1 cellular context compared by ENCODE assay signal in the genomic region with DNA sequence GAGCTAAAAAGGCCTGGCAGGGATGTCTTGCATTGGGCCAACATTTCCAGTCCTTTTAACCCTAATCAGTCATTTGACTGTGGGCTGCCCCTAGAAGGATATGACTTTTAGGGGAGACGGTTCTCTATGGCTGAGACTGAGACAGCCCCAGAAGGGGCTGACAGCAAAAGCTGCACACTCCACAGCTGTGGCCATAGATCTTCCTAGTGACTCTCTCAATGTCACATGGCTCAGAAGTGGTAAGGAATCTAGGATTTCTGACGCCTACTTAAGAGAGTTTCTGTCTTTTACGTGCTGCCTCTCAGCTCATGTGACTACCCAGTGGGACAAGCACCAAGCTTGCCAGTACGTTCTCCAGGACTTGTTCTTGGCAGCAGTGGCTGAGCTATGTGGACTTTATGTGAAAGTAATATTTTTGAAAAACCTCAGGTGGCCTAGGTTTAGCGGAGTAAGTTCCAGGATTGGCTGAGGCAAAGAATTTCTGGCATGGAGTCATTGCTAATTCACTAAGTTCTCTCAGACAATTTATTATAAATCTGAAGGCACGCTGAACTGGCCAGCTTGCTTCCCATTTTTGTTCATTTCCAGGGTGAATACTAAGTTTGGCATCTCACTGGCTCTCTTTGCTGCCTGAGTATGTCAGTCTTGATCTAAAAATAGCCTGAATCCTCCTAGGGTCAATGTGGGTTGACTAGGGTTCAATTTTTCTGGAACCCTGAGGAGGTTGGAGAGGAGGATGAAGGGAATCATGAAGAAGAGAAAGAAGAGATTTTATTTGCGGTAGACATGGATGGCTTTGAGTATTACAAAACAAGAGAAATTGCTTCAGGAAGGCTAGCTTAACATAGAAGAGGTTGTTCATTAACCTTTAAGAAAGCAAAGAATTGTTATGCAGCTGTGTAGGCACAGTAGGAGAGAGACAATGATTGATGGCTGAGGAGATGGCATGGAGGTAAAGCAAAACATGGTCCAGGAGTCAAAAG.
TF ChIP-seq lines count a peak whose summit lies in the region.

No MANE protein-coding gene starts in this region.

TF ChIP-seq in HCT116, 20 proteins besides CTCF, POLR2A, EP300 and RAD21 (continued from another document):
- TF ChIP-seq YY1 (IDR thresholded peaks at IDR 0.05; ENCODE audit: extremely low read depth, insufficient replicate concordance, low read depth, low read length) (no peak), EZH2phosphoT487 (IDR thresholded peaks at IDR 0.05; ENCODE audit: borderline replicate concordance) (no peak), EGR1 (IDR thresholded peaks at IDR 0.05; ENCODE audit: low read depth) (no peak), SIN3A (IDR thresholded peaks at IDR 0.05; ENCODE audit: low read depth) (no peak), ELF1 (IDR thresholded peaks at IDR 0.05; ENCODE audit: borderline replicate concordance, low read depth) (no peak), ZFX (IDR thresholded peaks at IDR 0.05) (no peak), EZH2 (IDR thresholded peaks at IDR 0.05) (no peak), ZNF274 (IDR thresholded peaks at IDR 0.05; ENCODE audit: low read depth, low read length) (no peak)
- TF ChIP-seq, protein P1, sequence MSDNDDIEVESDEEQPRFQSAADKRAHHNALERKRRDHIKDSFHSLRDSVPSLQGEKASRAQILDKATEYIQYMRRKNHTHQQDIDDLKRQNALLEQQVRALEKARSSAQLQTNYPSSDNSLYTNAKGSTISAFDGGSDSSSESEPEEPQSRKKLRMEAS (IDR thresholded peaks at IDR 0.05) = no peak
